17 cellular contexts compared by ENCODE assay signal in genomic region chr14:23864252-23864651, GRCh38.
A peak's percentile ranks its signal among the peaks of the same experiment; 100 is the strongest.
DNase-seq lines count a peak whose midpoint lies in the region; ATAC-seq and TF ChIP-seq lines count a peak whose summit lies in the region.
"Had no signal": no experiment of that assay in that cellular context is flagged by ENCODE, and none has a peak within 500 bp of the region (broad histone marks: within the 10 kb centered on the region; RNA-seq: fewer than 3 reads in every experiment).

No MANE protein-coding gene starts in this region.

- DNase-seq in NCI-H82 (lab: John Stamatoyannopoulos, UW): peak; percentile 52
- DNase-seq in NCI-H82 treated with DMSO at 0.1 percent for 48 hours (lab: John Stamatoyannopoulos, UW; ENCODE audit: unreplicated experiment): no peak
- DNase-seq in RPMI7951 (ENCODE audit: low read depth): peak; percentile 5
- peak; percentile 10 for DNase-seq in left kidney (ENCODE audit: low read depth, low spot score)
- no peak for DNase-seq in spleen
- no peak for DNase-seq in central memory CD4-positive, alpha-beta T cell
- DNase-seq in Calu3: no peak
- DNase-seq: BE2C; Caco-2; CD4-positive, alpha-beta T cell; DMS79; NCI-H1417; NCI-H187; NCI-H2107; RPMI8226; SIG-M5 had no signal

- H3K4me1 Mint-ChIP-seq in Calu3 (ENCODE audit: low read depth, unreplicated experiment): peaks cover 8% of the 10 kb centered on the region

- WGBS in spleen, 5 donors: 89 to 100% (median 92%) methylated on average over 2 of the region's 2 CpGs

- H3K4me3 ChIP-seq in spleen: no peak overlapping the region

- no peaks in the 10 kb centered on the region for H3K36me3 Mint-ChIP-seq in Calu3 (ENCODE audit: insufficient read depth, unreplicated experiment)

- H3K27ac ChIP-seq in spleen: no peak overlapping the region

- no peaks in the 10 kb centered on the region for H3K9me3 Mint-ChIP-seq in Calu3 (ENCODE audit: low read depth, unreplicated experiment)
- H3K9me3 Mint-ChIP-seq: CD4-positive, alpha-beta T cell had no signal

- H3K27me3 ChIP-seq in spleen (replicated peaks in 1 of 7): no peaks in the 10 kb centered on the region
- H3K27me3 ChIP-seq: BE2C had no signal

- H3K9me3 ChIP-seq in spleen: no peaks in the 10 kb centered on the region
- H3K9me3 ChIP-seq: BE2C, Caco-2 had no signal

- H3K27me3 Mint-ChIP-seq in Calu3 (ENCODE audit: unreplicated experiment): peaks cover 74% of the 10 kb centered on the region

- CTCF ChIA-PET in Calu3 (lab: Charles Lee): no interaction called here

- intact Hi-C loops in spleen (cut with DNase I; ENCODE audit: low total_unique reads) (no loop called here), Calu3 (cut with micrococcal nuclease; ENCODE audit: unreplicated experiment) (no loop called here)

- BruUV-seq in Calu3 (replicated peaks; lab: Mats Ljungman, UMichigan): no TSS peak

- no peak overlapping the region for H3K27ac Mint-ChIP-seq in Calu3 (ENCODE audit: unreplicated experiment)
- H3K27ac Mint-ChIP-seq: CD4-positive, alpha-beta T cell had no signal

- TF ChIP-seq POLR2A in spleen (IDR thresholded peaks at IDR 0.05): no peak

- ATAC-seq in GM21723 (IDR thresholded peaks at IDR 0.05; ENCODE audit: unreplicated experiment): no peak

- TF ChIP-seq CTCF in spleen (IDR thresholded peaks at IDR 0.05 in 8 of 11, conservative IDR thresholded peaks at IDR 0.05 in 3 of 11): no peak
- no peak for TF ChIP-seq CTCF in Calu3 (IDR thresholded peaks at IDR 0.05; ENCODE audit: unreplicated experiment)

- no peak overlapping the region for H3K4me3 Mint-ChIP-seq in Calu3 (ENCODE audit: low read depth, unreplicated experiment)
- H3K4me3 Mint-ChIP-seq: CD4-positive, alpha-beta T cell had no signal

- no peaks in the 10 kb centered on the region for H3K36me3 ChIP-seq in spleen
- H3K36me3 ChIP-seq: BE2C had no signal

- H3K4me1 ChIP-seq in spleen: peaks cover 0 to 6% (median 0%) of the 10 kb centered on the region in 6 donors
- H3K4me1 ChIP-seq: BE2C, Caco-2 had no signal

Comparison
In these comparisons a context has a peak if more than half of its experiments do, and no peak if none do; other contexts are left out.
1. DNase-seq: peak in NCI-H82 (single experiment), RPMI7951 (single experiment) and left kidney (single experiment); none in NCI-H82 treated with DMSO at 0.1 percent for 48 hours (single experiment), spleen (single experiment), central memory CD4-positive, alpha-beta T cell (single experiment) and Calu3 (single experiment).